In genomic region chr2:6224267-6224666, GRCh38 we compare ENCODE assay signal across 11 cellular contexts.
A peak's percentile ranks its signal among the peaks of the same experiment; 100 is the strongest.
DNase-seq lines count a peak whose midpoint lies in the region; ATAC-seq and TF ChIP-seq lines count a peak whose summit lies in the region.
"Had no signal": no experiment of that assay in that cellular context is flagged by ENCODE, and none has a peak within 500 bp of the region (broad histone marks: within the 10 kb centered on the region; RNA-seq: fewer than 3 reads in every experiment).

No MANE protein-coding gene starts in this region.

- no TSS peak for BruUV-seq in PC-9 (replicated peaks; lab: Mats Ljungman, UMichigan)

- no peaks in the 10 kb centered on the region for H3F3A ChIP-seq in PC-9 (ENCODE audit: insufficient read depth, low read depth)

- no peaks in the 10 kb centered on the region for H3K27me3 ChIP-seq in PC-9 (ENCODE audit: insufficient read depth, low read depth)

- no peaks in the 10 kb centered on the region for H4K20me1 ChIP-seq in PC-9 (ENCODE audit: insufficient read depth)

- H3K27ac ChIP-seq in PC-9 = peak overlapping the region; percentile 2; the same call in 1 of the 2 replicates

- H3K9me2 ChIP-seq in PC-9 (ENCODE audit: insufficient read depth) = no peaks in the 10 kb centered on the region

- DNase-seq in PC-9 (peak in 1 of 2 experiments; percentile 39), cerebellar nuclear complex (lab: John Stamatoyannopoulos, UW) (no peak), NOMO-1 (lab: John Stamatoyannopoulos, UW; ENCODE audit: unreplicated experiment in 2 of 2) (no peak), NCI-H1694 (lab: John Stamatoyannopoulos, UW) (no peak), C1 segment of cervical spinal cord (lab: John Stamatoyannopoulos, UW) (no peak)
- DNase-seq: COR-L47, IMR-90, NCI-H146 had no signal

- no peaks in the 10 kb centered on the region for H3K36me3 ChIP-seq in PC-9 (ENCODE audit: low read depth)

- H3K4me2 ChIP-seq in PC-9 = peak overlapping the region; percentile 48

- peak overlapping the region; percentile 71 for H2AFZ ChIP-seq in PC-9

- H3K79me2 ChIP-seq in PC-9 (ENCODE audit: low read depth) = no peaks in the 10 kb centered on the region

- CTCF ChIA-PET in PC-9 (lab: Charles Lee) = no interaction called here

- POLR2A ChIA-PET in PC-9 (lab: Charles Lee; ENCODE audit: unreplicated experiment) = no interaction called here

- no peaks in the 10 kb centered on the region for H3K9me3 ChIP-seq in PC-9 (ENCODE audit: insufficient read depth, low read depth)

- ATAC-seq in GM19397 (IDR thresholded peaks at IDR 0.05; ENCODE audit: unreplicated experiment) = peak; percentile 87
- ATAC-seq in HG02884 (IDR thresholded peaks at IDR 0.05; ENCODE audit: unreplicated experiment) = peak; percentile 82
- ATAC-seq: activated naive CD4-positive, alpha-beta T cell treated with anti-CD3 and anti-CD28 coated beads, Interleukin-2, amount 50 U/mL, for 72 hours had no signal

- intact Hi-C loops in PC-9 (cut with micrococcal nuclease; ENCODE audit: unreplicated experiment) = no loop called here

- H3K4me1 ChIP-seq in PC-9 (replicated peaks; ENCODE audit: insufficient read depth) = peaks cover 10% of the 10 kb centered on the region

- TF ChIP-seq CTCF in PC-9 (conservative IDR thresholded peaks at IDR 0.05) = no peak

- no peak overlapping the region for H3K4me3 ChIP-seq in PC-9
